19 cellular contexts compared by ENCODE assay signal in genomic region chr10:14530465-14530864, GRCh38.
A peak's percentile ranks its signal among the peaks of the same experiment; 100 is the strongest.
DNase-seq lines count a peak whose midpoint lies in the region; ATAC-seq and TF ChIP-seq lines count a peak whose summit lies in the region.
"Had no signal": no experiment of that assay in that cellular context is flagged by ENCODE, and none has a peak within 500 bp of the region (broad histone marks: within the 10 kb centered on the region; RNA-seq: fewer than 3 reads in every experiment).

No MANE protein-coding gene starts in this region.

- H3K4me1 ChIP-seq in smooth muscle cell (ENCODE audit: low read depth) = no peaks in the 10 kb centered on the region
- H3K4me1 ChIP-seq: psoas muscle had no signal

- no peak overlapping the region for H2AFZ ChIP-seq in smooth muscle cell (ENCODE audit: low read depth)
- H2AFZ ChIP-seq: GM23248 had no signal

- H4K20me1 ChIP-seq in smooth muscle cell (ENCODE audit: low read depth) = peaks cover 40% of the 10 kb centered on the region

- POLR2A ChIA-PET in activated CD8-positive, alpha-beta T cell treated with anti-CD3 and anti-CD28 coated beads for 36 hours (lab: Charles Lee) = interaction anchor here (1.3 kb wide), 1 partner anchor 23 kb away, joined by 4 read pairs; no protein-coding TSS in a partner anchor

- no peaks in the 10 kb centered on the region for H3K9me3 Mint-ChIP-seq in activated T-cell treated with anti-CD3 and anti-CD28 coated beads, Interleukin-2, amount 50 U/mL, for 24 hours
- no peaks in the 10 kb centered on the region for H3K9me3 Mint-ChIP-seq in activated CD8-positive, alpha-beta T cell treated with anti-CD3 and anti-CD28 coated beads for 36 hours
- H3K9me3 Mint-ChIP-seq: memory B cell, neural crest cell had no signal

- H3K27ac ChIP-seq in smooth muscle cell (ENCODE audit: low read depth) = peak overlapping the region; percentile 23
- H3K27ac ChIP-seq: GM23248, psoas muscle, RWPE1 had no signal

- H3K27ac Mint-ChIP-seq in activated T-cell treated with anti-CD3 and anti-CD28 coated beads, Interleukin-2, amount 50 U/mL, for 24 hours = peak overlapping the region; percentile 22
- H3K27ac Mint-ChIP-seq in activated CD8-positive, alpha-beta T cell treated with anti-CD3 and anti-CD28 coated beads for 36 hours = peak overlapping the region; percentile 57

- CTCF ChIA-PET in activated CD8-positive, alpha-beta T cell treated with anti-CD3 and anti-CD28 coated beads for 36 hours (lab: Charles Lee) = interaction anchor here (2.9 kb wide), 1 partner anchor 12 kb away, joined by 10 read pairs; no protein-coding TSS in a partner anchor

- H3K36me3 ChIP-seq in smooth muscle cell (ENCODE audit: low read depth) = no peaks in the 10 kb centered on the region

- peaks cover 92% of the 10 kb centered on the region for H3K36me3 Mint-ChIP-seq in activated T-cell treated with anti-CD3 and anti-CD28 coated beads, Interleukin-2, amount 50 U/mL, for 24 hours (ENCODE audit: low read depth)
- H3K36me3 Mint-ChIP-seq in activated CD8-positive, alpha-beta T cell treated with anti-CD3 and anti-CD28 coated beads for 36 hours (ENCODE audit: low read depth) = peaks cover 56% of the 10 kb centered on the region

- H3K4me3 Mint-ChIP-seq in activated T-cell treated with anti-CD3 and anti-CD28 coated beads, Interleukin-2, amount 50 U/mL, for 24 hours = no peak overlapping the region
- H3K4me3 Mint-ChIP-seq in activated CD8-positive, alpha-beta T cell treated with anti-CD3 and anti-CD28 coated beads for 36 hours = no peak overlapping the region
- H3K4me3 Mint-ChIP-seq: memory B cell, neural crest cell had no signal

- H3K4me3 ChIP-seq in smooth muscle cell = no peak overlapping the region
- H3K4me3 ChIP-seq: GM23248, psoas muscle had no signal

- TF ChIP-seq CTCF in activated CD8-positive, alpha-beta T cell treated with anti-CD3 and anti-CD28 coated beads for 36 hours (IDR thresholded peaks at IDR 0.05) = no peak
- no peak for TF ChIP-seq CTCF in smooth muscle cell (IDR thresholded peaks at IDR 0.05; ENCODE audit: borderline replicate concordance, insufficient read depth, poor library complexity, severe bottlenecking)

- no peak overlapping the region for H3K9ac ChIP-seq in smooth muscle cell (ENCODE audit: low read depth)
- H3K9ac ChIP-seq: GM23248 had no signal

- 39% methylated on average over 5 of the region's 5 CpGs for WGBS in smooth muscle cell (ENCODE audit: low lambda C conversion rate)

- H3K4me1 Mint-ChIP-seq in activated T-cell treated with anti-CD3 and anti-CD28 coated beads, Interleukin-2, amount 50 U/mL, for 24 hours (ENCODE audit: low read depth) = peaks cover 90% of the 10 kb centered on the region
- H3K4me1 Mint-ChIP-seq in activated CD8-positive, alpha-beta T cell treated with anti-CD3 and anti-CD28 coated beads for 36 hours (ENCODE audit: low read depth) = peaks cover 89% of the 10 kb centered on the region

- no peak for DNase-seq in activated T-cell treated with anti-CD3 and anti-CD28 coated beads, Interleukin-2, amount 50 U/mL, for 24 hours
- no peak for DNase-seq in activated T-cell treated with anti-CD3 and anti-CD28 coated beads, Interleukin-2, amount 50 U/mL, for 48 hours
- DNase-seq in activated CD8-positive, alpha-beta T cell treated with anti-CD3 and anti-CD28 coated beads for 36 hours = no peak
- DNase-seq in hepatic stellate cell (ENCODE audit: low spot score) (peak; percentile 21), smooth muscle cell (lab: John Stamatoyannopoulos, UW; ENCODE audit: unreplicated experiment) (no peak), cerebellar cortex (ENCODE audit: low spot score) (no peak)
- DNase-seq: DMS79 treated with DMSO at 0.1 percent for 48 hours, foreskin melanocyte, GM23248, Kasumi-1, NCI-H1105, NCI-H524, psoas muscle had no signal

- no peaks in the 10 kb centered on the region for H3K27me3 ChIP-seq in smooth muscle cell (ENCODE audit: low read depth)

- no peaks in the 10 kb centered on the region for H3K79me2 ChIP-seq in smooth muscle cell (ENCODE audit: low read depth)

- peak overlapping the region; percentile 18 for H3K4me2 ChIP-seq in smooth muscle cell

- peaks cover 17% of the 10 kb centered on the region for H3F3A ChIP-seq in smooth muscle cell (ENCODE audit: low read depth)

- no peaks in the 10 kb centered on the region for H3K9me3 ChIP-seq in smooth muscle cell (replicated peaks; ENCODE audit: low read depth)
- H3K9me3 ChIP-seq: psoas muscle had no signal

- ATAC-seq in activated CD8-positive, alpha-beta T cell treated with anti-CD3 and anti-CD28 coated beads for 36 hours = no peak
- ATAC-seq in GM19455 (IDR thresholded peaks at IDR 0.05; ENCODE audit: unreplicated experiment) (no peak), HG03521 (IDR thresholded peaks at IDR 0.05; ENCODE audit: unreplicated experiment) (no peak)
- ATAC-seq: psoas muscle, SK-N-SH treated with all-trans-retinoic acid at 6 μM for 48 hours had no signal

- no peaks in the 10 kb centered on the region for H3K27me3 Mint-ChIP-seq in activated T-cell treated with anti-CD3 and anti-CD28 coated beads, Interleukin-2, amount 50 U/mL, for 24 hours
- no peaks in the 10 kb centered on the region for H3K27me3 Mint-ChIP-seq in activated CD8-positive, alpha-beta T cell treated with anti-CD3 and anti-CD28 coated beads for 36 hours
- H3K27me3 Mint-ChIP-seq: memory B cell had no signal

- intact Hi-C loops in activated CD8-positive, alpha-beta T cell treated with anti-CD3 and anti-CD28 coated beads for 36 hours (cut with micrococcal nuclease) = no loop called here
